16 cellular contexts compared by ENCODE assay signal in genomic region chr1:22749503-22749902, GRCh38. TPM values are rescaled to one million over a fixed set of nuclear protein-coding genes. Genes with fewer than 3 reads are reported as not detected.
DNase-seq lines count a peak whose midpoint lies in the region; TF ChIP-seq lines count a peak whose summit lies in the region.
"Had no signal": no experiment of that assay in that cellular context is flagged by ENCODE, and none has a peak within 500 bp of the region (broad histone marks: within the 10 kb centered on the region; RNA-seq: fewer than 3 reads in every experiment).

No MANE protein-coding gene starts in this region.

- peak overlapping the region; percentile 88 for H3K27ac Mint-ChIP-seq in dendritic cell treated with granulocyte-macrophage colony-stimulating factor and Interleukin-4, amounts not matched to agents 40 ng/mL and 50 ng/mL, for 4 days
- H3K27ac Mint-ChIP-seq: T-helper 1 cell treated with Interleukin-12 subunit alpha and Interleukin-12 subunit beta and Interleukin-4 antibody, amounts not matched to agents 30 μg/mL and 1 μg/mL, for 36 hours had no signal

- H3K4me3 Mint-ChIP-seq in dendritic cell treated with granulocyte-macrophage colony-stimulating factor and Interleukin-4, amounts not matched to agents 40 ng/mL and 50 ng/mL, for 4 days, result no peak overlapping the region
- H3K4me3 Mint-ChIP-seq: T-helper 1 cell treated with Interleukin-12 subunit alpha and Interleukin-12 subunit beta and Interleukin-4 antibody, amounts not matched to agents 30 μg/mL and 1 μg/mL, for 36 hours had no signal

- no peaks in the 10 kb centered on the region for H3K27me3 ChIP-seq in Karpas-422 (ENCODE audit: low read length)
- no peaks in the 10 kb centered on the region for H3K27me3 ChIP-seq in skeletal muscle satellite cell (ENCODE audit: control insufficient read depth, insufficient read depth, low read length)
- H3K27me3 ChIP-seq in MM.1S (replicated peaks; ENCODE audit: insufficient read depth, low read length), result peaks cover 82% of the 10 kb centered on the region
- H3K27me3 ChIP-seq: BE2C had no signal

- H3K36me3 ChIP-seq in Karpas-422 (ENCODE audit: insufficient read depth, low read length) (no peaks in the 10 kb centered on the region), skeletal muscle satellite cell (ENCODE audit: insufficient read depth, low read length) (no peaks in the 10 kb centered on the region), MM.1S (replicated peaks; ENCODE audit: insufficient read depth, low read length) (no peaks in the 10 kb centered on the region)
- H3K36me3 ChIP-seq: BE2C had no signal

- H4K20me1 ChIP-seq in Karpas-422 (ENCODE audit: insufficient read depth, low read depth, low read length), result no peaks in the 10 kb centered on the region
- no peaks in the 10 kb centered on the region for H4K20me1 ChIP-seq in MM.1S (ENCODE audit: insufficient read depth, low read length)

- peaks cover 31% of the 10 kb centered on the region for H3K4me1 ChIP-seq in Karpas-422 (ENCODE audit: low read length)
- H3K4me1 ChIP-seq in skeletal muscle satellite cell (ENCODE audit: control insufficient read depth, insufficient read depth, low read length), result peaks cover 60% of the 10 kb centered on the region
- H3K4me1 ChIP-seq in MM.1S (ENCODE audit: low read length), result no peaks in the 10 kb centered on the region
- H3K4me1 ChIP-seq: BE2C had no signal

- H3K9me3 Mint-ChIP-seq in dendritic cell treated with granulocyte-macrophage colony-stimulating factor and Interleukin-4, amounts not matched to agents 40 ng/mL and 50 ng/mL, for 4 days, result no peaks in the 10 kb centered on the region
- H3K9me3 Mint-ChIP-seq: T-helper 1 cell treated with Interleukin-12 subunit alpha and Interleukin-12 subunit beta and Interleukin-4 antibody, amounts not matched to agents 30 μg/mL and 1 μg/mL, for 36 hours had no signal

- H3K36me3 Mint-ChIP-seq in dendritic cell treated with granulocyte-macrophage colony-stimulating factor and Interleukin-4, amounts not matched to agents 40 ng/mL and 50 ng/mL, for 4 days (ENCODE audit: low read depth), result no peaks in the 10 kb centered on the region

- H3K4me2 ChIP-seq in Karpas-422 (ENCODE audit: low read depth, low read length, poor library complexity, severe bottlenecking), result peak overlapping the region; percentile 21
- no peak overlapping the region for H3K4me2 ChIP-seq in skeletal muscle satellite cell (ENCODE audit: low read length)
- H3K4me2 ChIP-seq in MM.1S (ENCODE audit: low read depth, low read length), result no peak overlapping the region

- H3F3A ChIP-seq in MM.1S (ENCODE audit: insufficient read depth, low read length), result no peaks in the 10 kb centered on the region

- H3K27ac ChIP-seq in Karpas-422 (ENCODE audit: low read length) (no peak overlapping the region), MM.1S (ENCODE audit: low read length) (no peak overlapping the region)

- H3K9ac ChIP-seq in Karpas-422 (ENCODE audit: low read length), result no peak overlapping the region
- peak overlapping the region; percentile 66 for H3K9ac ChIP-seq in skeletal muscle satellite cell (ENCODE audit: low read depth, low read length)
- H3K9ac ChIP-seq in MM.1S (ENCODE audit: low read length), result no peak overlapping the region

- TF ChIP-seq POLR2A in erythroblast (IDR thresholded peaks at IDR 0.05; ENCODE audit: low read length), result no peak

- no peaks in the 10 kb centered on the region for H3K27me3 Mint-ChIP-seq in dendritic cell treated with granulocyte-macrophage colony-stimulating factor and Interleukin-4, amounts not matched to agents 40 ng/mL and 50 ng/mL, for 4 days

- DNase-seq in Karpas-422, result no peak
- DNase-seq in hippocampal formation (lab: John Stamatoyannopoulos, UW), result no peak
- no peak for DNase-seq in erythroblast (lab: John Stamatoyannopoulos, UW)
- DNase-seq in MM.1S, result no peak
- DNase-seq: activated effector memory CD4-positive, alpha-beta T cell treated with Interleukin-2 at 50 U/mL for 16 hours; BE2C; cortex of kidney; DMS153; glutamatergic neuron; NCI-H774; RPMI8226; stimulated activated CD4-positive, alpha-beta T cell treated with anti-CD3 and anti-CD28 coated beads, Interleukin-2, amount 100 ng/mL, for 24 hours had no signal

- H3K4me3 ChIP-seq in Karpas-422 (ENCODE audit: low read length) (no peak overlapping the region), skeletal muscle satellite cell (ENCODE audit: low read length) (peak overlapping the region; percentile 40), MM.1S (ENCODE audit: low read length) (no peak overlapping the region)

- peaks cover 48% of the 10 kb centered on the region for H3K4me1 Mint-ChIP-seq in dendritic cell treated with granulocyte-macrophage colony-stimulating factor and Interleukin-4, amounts not matched to agents 40 ng/mL and 50 ng/mL, for 4 days (ENCODE audit: low read depth)

- intact Hi-C loops in dendritic cell treated with granulocyte-macrophage colony-stimulating factor and Interleukin-4, amounts not matched to agents 40 ng/mL and 50 ng/mL, for 4 days (cut with micrococcal nuclease), result no loop called here

- TF ChIP-seq CTCF in GM12873 (IDR thresholded peaks at IDR 0.05; ENCODE audit: insufficient read depth, low read depth, low read length, missing control alignments) (peak; percentile 20), MM.1S (IDR thresholded peaks at IDR 0.05; ENCODE audit: low read length) (no peak)

- H3K79me2 ChIP-seq in Karpas-422 (ENCODE audit: low read length), result no peaks in the 10 kb centered on the region
- H3K79me2 ChIP-seq in MM.1S (ENCODE audit: low read length), result no peaks in the 10 kb centered on the region

- H3K9me2 ChIP-seq in Karpas-422 (replicated peaks; ENCODE audit: insufficient read depth, low read length) (no peaks in the 10 kb centered on the region), MM.1S (replicated peaks; ENCODE audit: insufficient read depth, low read length) (no peaks in the 10 kb centered on the region)

- no peak overlapping the region for H2AFZ ChIP-seq in Karpas-422 (ENCODE audit: low read length)
- no peak overlapping the region for H2AFZ ChIP-seq in MM.1S (ENCODE audit: low read length)

- H3K9me3 ChIP-seq in Karpas-422 (ENCODE audit: low read length) (no peaks in the 10 kb centered on the region), skeletal muscle satellite cell (replicated peaks; ENCODE audit: low read length) (no peaks in the 10 kb centered on the region), MM.1S (replicated peaks; ENCODE audit: insufficient read depth, low read length) (no peaks in the 10 kb centered on the region)
- H3K9me3 ChIP-seq: BE2C had no signal

RNA-seq across cellular contexts. Expression of gene EPHB2, which starts 38.9 kb away (rescaled TPM):
- 0.45 and 2.5 TPM in 2 replicates for total RNA-seq in Karpas-422 (2014; rRNA removed; shearing (Covaris generic); ENCODE audit: low replicate concordance)
- total RNA-seq in skeletal muscle satellite cell (2012; rRNA removed), result 2.6 and 3.8 TPM in 2 replicates
